ENCODE assay signal across 4 cellular contexts in the genomic region with DNA sequence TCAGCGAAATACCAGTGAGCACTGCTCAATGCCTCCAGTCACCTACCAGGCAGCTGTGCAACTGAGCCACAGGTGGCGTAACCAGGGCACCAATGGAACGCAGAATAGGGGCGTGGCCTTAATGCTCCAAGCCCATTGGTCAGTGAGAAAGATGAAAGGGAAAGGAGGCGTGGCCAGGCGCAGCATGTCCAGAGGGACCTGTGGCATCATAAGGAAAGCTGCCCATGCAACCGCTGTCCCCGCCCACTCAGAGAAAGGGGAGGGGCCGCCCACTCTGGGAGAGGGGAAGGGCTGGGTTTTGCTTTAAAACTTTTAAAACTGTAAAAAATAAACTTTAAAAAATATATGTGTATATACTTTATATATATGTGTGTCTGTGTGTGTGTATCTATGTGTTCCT. TPM values are rescaled to one million over a fixed set of nuclear protein-coding genes. Genes with fewer than 3 reads are reported as not detected.
DNase-seq lines count a peak whose midpoint lies in the region; TF ChIP-seq lines count a peak whose summit lies in the region.
"Not testable (repeated sequence)": the region's sequence is repeated elsewhere in the genome, so short reads cannot be mapped to it uniquely, and the experiment has no call there.
"Had no signal": no experiment of that assay in that cellular context is flagged by ENCODE, and none has a peak within 500 bp of the region (broad histone marks: within the 10 kb centered on the region; RNA-seq: fewer than 3 reads in every experiment).

A gene with protein sequence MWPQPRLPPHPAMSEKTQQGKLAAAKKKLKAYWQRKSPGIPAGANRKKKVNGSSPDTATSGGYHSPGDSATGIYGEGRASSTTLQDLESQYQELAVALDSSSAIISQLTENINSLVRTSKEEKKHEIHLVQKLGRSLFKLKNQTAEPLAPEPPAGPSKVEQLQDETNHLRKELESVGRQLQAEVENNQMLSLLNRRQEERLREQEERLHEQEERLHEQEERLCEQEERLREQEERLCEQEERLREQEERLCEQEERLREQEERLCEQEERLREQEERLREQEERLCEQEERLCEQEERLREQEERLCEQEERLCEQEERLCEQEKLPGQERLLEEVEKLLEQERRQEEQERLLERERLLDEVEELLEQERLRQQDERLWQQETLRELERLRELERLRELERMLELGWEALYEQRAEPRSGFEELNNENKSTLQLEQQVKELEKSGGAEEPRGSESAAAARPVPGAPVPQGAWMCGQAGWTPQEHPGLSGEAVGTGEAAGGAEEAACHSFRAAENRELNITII (minus strand): TSS at position 101 of the 400 bp plus-strand sequence. CDS start 100 bp downstream, at position 1.

- H3K4me1 ChIP-seq in BE2C, testis: not testable (repeated sequence)

- not testable (repeated sequence) for H3K4me1 Mint-ChIP-seq in mesothelial cell of epicardium

- H3K36me3 Mint-ChIP-seq in mesothelial cell of epicardium: not testable (repeated sequence)

- not testable (repeated sequence) for H3K9me3 ChIP-seq in BE2C, testis

- no CpG with 5 or more reads among the region's 9 CpGs for WGBS in testis, 2 donors

- TF ChIP-seq CTCF in BE2C (IDR thresholded peaks at IDR 0.05; ENCODE audit: low read depth, low read length); mesothelial cell of epicardium (IDR thresholded peaks at IDR 0.05; ENCODE audit: unreplicated experiment); testis (IDR thresholded peaks at IDR 0.05): not testable (repeated sequence)

- intact Hi-C loops in testis (cut with DNase I; ENCODE audit: low total_unique reads): not testable (repeated sequence)

- not testable (repeated sequence) for H3K4me3 Mint-ChIP-seq in mesothelial cell of epicardium

- not testable (repeated sequence) for H3K27me3 Mint-ChIP-seq in mesothelial cell of epicardium (ENCODE audit: low read depth)

- TF ChIP-seq POLR2A in testis (IDR thresholded peaks at IDR 0.05): not testable (repeated sequence)

- H3K9me3 Mint-ChIP-seq in mesothelial cell of epicardium: not testable (repeated sequence)

- H3K27ac ChIP-seq in testis: not testable (repeated sequence)

- H3K27ac Mint-ChIP-seq in mesothelial cell of epicardium: not testable (repeated sequence)

- H3K36me3 ChIP-seq in BE2C; testis (ENCODE audit: low read depth, missing control alignments): not testable (repeated sequence)

- H3K4me3 ChIP-seq in BE2C (ENCODE audit: low read depth, low read length); testis: not testable (repeated sequence)

- not testable (repeated sequence) for H3K27me3 ChIP-seq in BE2C, testis

- DNase-seq in BE2C: peak; percentile 39
- DNase-seq in mesothelial cell of epicardium (ENCODE audit: low spot score in 2 of 2, unreplicated experiment in 2 of 2); testis: not testable (repeated sequence)

RNA-seq across cellular contexts. Expression of the gene that starts here (rescaled TPM):
- 3.5 TPM for polyA plus RNA-seq in BE2C (2012; ENCODE audit: insufficient read depth, insufficient read length, low read depth)
- total RNA-seq in mesothelial cell of epicardium (11.0 to 11.6 TPM (median 11.1 TPM) in 3 replicates), testis (10 to 100 TPM in 1 of 2 donors, 1 to 10 TPM in 1; 7.2 to 23.3 TPM)
- 12.8 TPM for polyA plus RNA-seq in testis (ENCODE audit: insufficient read depth, low read depth, low replicate concordance)
- polyA plus RNA-seq: CD14-positive monocyte had no signal
